ENCODE assay signal across 29 cellular contexts in genomic region chr4:83947811-83948210, GRCh38.
DNase-seq lines count a peak whose midpoint lies in the region; TF ChIP-seq lines count a peak whose summit lies in the region.
"Had no signal": no experiment of that assay in that cellular context is flagged by ENCODE, and none has a peak within 500 bp of the region (broad histone marks: within the 10 kb centered on the region; RNA-seq: fewer than 3 reads in every experiment).

No MANE protein-coding gene starts in this region.

- peak; percentile 91 for DNase-seq in SK-MEL-5 (ENCODE audit: low read depth, low spot score)
- peak; percentile 41 for DNase-seq in glutamatergic neuron
- DNase-seq in pons (ENCODE audit: low spot score): peak; percentile 12
- no peak for DNase-seq in GM19238 (ENCODE audit: insufficient read length, low spot score)
- no peak for DNase-seq in HuH-7 (ENCODE audit: low spot score)
- DNase-seq in hypothalamus (lab: John Stamatoyannopoulos, UW): no peak
- DNase-seq: activated CD4-positive, alpha-beta memory T cell treated with anti-CD3 and anti-CD28 coated beads for 36 hours; activated CD4-positive, CD25-positive, alpha-beta regulatory T cell treated with anti-CD3 and anti-CD28 coated beads, Interleukin-2, amount 50 U/mL, for 72 hours; activated CD8-positive, alpha-beta memory T cell treated with anti-CD3 and anti-CD28 coated beads, Interleukin-2, amount 50 U/mL, for 4 hours; activated naive CD4-positive, alpha-beta T cell treated with anti-CD3 and anti-CD28 coated beads, Interleukin-2, amount 50 U/mL, for 16 hours; amniotic stem cell; brain microvascular endothelial cell; cerebellar nuclear complex; dermis blood vessel endothelial cell; DMS153; HFFc6; MV-4-11; NCI-H146; NCI-H510A; stimulated activated CD4-positive, alpha-beta T cell treated with anti-CD3 and anti-CD28 coated beads, Interleukin-12 subunit alpha, Interleukin-12 subunit beta, amount 100 ng/mL, for 4 hours; stimulated activated CD4-positive, alpha-beta T cell treated with anti-CD3 and anti-CD28 coated beads, Interleukin-4, amount 100 ng/mL, for 24 hours had no signal

- no peak overlapping the region for H3K4me3 Mint-ChIP-seq in glutamatergic neuron (ENCODE audit: unreplicated experiment)
- H3K4me3 Mint-ChIP-seq: activated CD4-positive, alpha-beta memory T cell treated with anti-CD3 and anti-CD28 coated beads for 36 hours; activated T-helper 17 cell treated with anti-CD3 and anti-CD28 coated beads, Interleukin-2, amount 50 U/mL, for 72 hours; HFFc6; IgD-negative memory B cell; T-helper 1 cell treated with Interleukin-12 subunit alpha and Interleukin-12 subunit beta and Interleukin-4 antibody, amounts not matched to agents 30 μg/mL and 1 μg/mL, for 36 hours; type B pancreatic cell had no signal

- H3K4me1 Mint-ChIP-seq in glutamatergic neuron (ENCODE audit: low read depth, unreplicated experiment): peaks cover 21% of the 10 kb centered on the region
- H3K4me1 Mint-ChIP-seq: activated T-helper 17 cell treated with anti-CD3 and anti-CD28 coated beads, Interleukin-2, amount 50 U/mL, for 72 hours had no signal

- peaks cover 3% of the 10 kb centered on the region; the same call in 1 of the 2 replicates for H3K9me3 ChIP-seq in HUES48 (ENCODE audit: control insufficient read depth, insufficient read depth, low read length)
- H3K9me3 ChIP-seq: prostate gland had no signal

- H3K36me3 ChIP-seq in HUES48 (ENCODE audit: control insufficient read depth, insufficient read depth, low read length): no peaks in the 10 kb centered on the region
- H3K36me3 ChIP-seq: BLaER1, brain microvascular endothelial cell, prostate gland had no signal

- in situ Hi-C loops in SK-MEL-5 (cut with HindIII; ENCODE audit: low pct_unique_long_range_greater_than_20kb, low sequenced_read_pairs): no loop called here

- no peaks in the 10 kb centered on the region for H3K36me3 Mint-ChIP-seq in glutamatergic neuron (ENCODE audit: unreplicated experiment)
- H3K36me3 Mint-ChIP-seq: activated CD4-positive, alpha-beta memory T cell treated with anti-CD3 and anti-CD28 coated beads for 36 hours; IgD-negative memory B cell; type B pancreatic cell had no signal

- peak overlapping the region; percentile 32 for H3K27ac ChIP-seq in HUES48 (ENCODE audit: low read depth, low read length)
- H3K27ac ChIP-seq: BLaER1, brain microvascular endothelial cell, GM23248, prostate gland had no signal

- H3K4me1 ChIP-seq in HUES48 (ENCODE audit: control insufficient read depth, insufficient read depth, low read length): peaks cover 5% of the 10 kb centered on the region; the same call in 1 of the 2 replicates
- H3K4me1 ChIP-seq: BLaER1, prostate gland had no signal

- TF ChIP-seq CTCF in glutamatergic neuron (IDR thresholded peaks at IDR 0.05; ENCODE audit: partially characterized antibody, unreplicated experiment): no peak

- no peak overlapping the region for H3K4me3 ChIP-seq in HUES48 (ENCODE audit: low read depth, low read length)
- H3K4me3 ChIP-seq: BLaER1, GM23248, prostate gland had no signal

- no peak overlapping the region for H3K9ac ChIP-seq in HUES48 (ENCODE audit: low read depth, low read length)
- H3K9ac ChIP-seq: BLaER1, GM23248 had no signal

- peaks cover 2% of the 10 kb centered on the region for H3K27me3 Mint-ChIP-seq in glutamatergic neuron (ENCODE audit: unreplicated experiment)
- H3K27me3 Mint-ChIP-seq: activated CD4-positive, alpha-beta memory T cell treated with anti-CD3 and anti-CD28 coated beads for 36 hours; activated T-helper 17 cell treated with anti-CD3 and anti-CD28 coated beads, Interleukin-2, amount 50 U/mL, for 72 hours; IgD-negative memory B cell; type B pancreatic cell had no signal

- H3K27me3 ChIP-seq in HUES48 (ENCODE audit: control insufficient read depth, insufficient read depth, low read length): no peaks in the 10 kb centered on the region
- H3K27me3 ChIP-seq: BLaER1, brain microvascular endothelial cell had no signal

- H3K9me3 Mint-ChIP-seq in glutamatergic neuron (ENCODE audit: unreplicated experiment): peaks cover 10% of the 10 kb centered on the region
- H3K9me3 Mint-ChIP-seq: activated CD4-positive, alpha-beta memory T cell treated with anti-CD3 and anti-CD28 coated beads for 36 hours; activated T-helper 17 cell treated with anti-CD3 and anti-CD28 coated beads, Interleukin-2, amount 50 U/mL, for 72 hours; HFFc6; T-helper 1 cell treated with Interleukin-12 subunit alpha and Interleukin-12 subunit beta and Interleukin-4 antibody, amounts not matched to agents 30 μg/mL and 1 μg/mL, for 36 hours; type B pancreatic cell had no signal

- peak overlapping the region; percentile 53 for H3K27ac Mint-ChIP-seq in glutamatergic neuron (ENCODE audit: unreplicated experiment)
- H3K27ac Mint-ChIP-seq: activated CD4-positive, alpha-beta memory T cell treated with anti-CD3 and anti-CD28 coated beads for 36 hours; activated T-helper 17 cell treated with anti-CD3 and anti-CD28 coated beads, Interleukin-2, amount 50 U/mL, for 72 hours; HFFc6; T-helper 1 cell treated with Interleukin-12 subunit alpha and Interleukin-12 subunit beta and Interleukin-4 antibody, amounts not matched to agents 30 μg/mL and 1 μg/mL, for 36 hours; type B pancreatic cell had no signal

Comparison
In these comparisons a context has a peak if more than half of its experiments do, and no peak if none do; other contexts are left out.
1. DNase-seq: peak in SK-MEL-5 (single experiment), glutamatergic neuron (single experiment) and pons (single experiment); none in GM19238 (single experiment), HuH-7 (single experiment) and hypothalamus (0 of 51).